Comparison of ENCODE assay signal across 1 cellular context in the genomic region with DNA sequence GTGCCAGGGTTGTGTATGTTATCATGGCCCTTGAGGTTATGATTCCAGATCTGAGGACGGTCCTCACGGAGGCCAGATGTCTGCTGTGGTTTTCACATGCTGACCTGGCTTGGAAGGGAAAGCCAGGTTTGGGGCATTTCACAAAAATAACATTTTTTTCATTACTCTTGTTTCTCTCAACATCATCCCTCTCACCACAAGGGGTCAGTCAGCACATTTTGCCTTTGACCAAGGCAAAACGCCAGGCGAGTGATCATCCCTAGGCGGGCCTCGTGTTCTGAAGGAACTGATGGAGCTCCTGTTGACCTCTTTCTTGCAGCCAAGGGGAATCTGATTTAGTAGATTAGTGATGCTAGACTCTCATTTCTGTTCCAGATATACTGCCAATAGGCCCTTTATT.
TF ChIP-seq lines count a peak whose summit lies in the region.

No MANE protein-coding gene starts in this region.

TF ChIP-seq in GM23338, 12 proteins besides CTCF, POLR2A, EP300 and RAD21 (continued from another document):
- TF ChIP-seq, protein P1, sequence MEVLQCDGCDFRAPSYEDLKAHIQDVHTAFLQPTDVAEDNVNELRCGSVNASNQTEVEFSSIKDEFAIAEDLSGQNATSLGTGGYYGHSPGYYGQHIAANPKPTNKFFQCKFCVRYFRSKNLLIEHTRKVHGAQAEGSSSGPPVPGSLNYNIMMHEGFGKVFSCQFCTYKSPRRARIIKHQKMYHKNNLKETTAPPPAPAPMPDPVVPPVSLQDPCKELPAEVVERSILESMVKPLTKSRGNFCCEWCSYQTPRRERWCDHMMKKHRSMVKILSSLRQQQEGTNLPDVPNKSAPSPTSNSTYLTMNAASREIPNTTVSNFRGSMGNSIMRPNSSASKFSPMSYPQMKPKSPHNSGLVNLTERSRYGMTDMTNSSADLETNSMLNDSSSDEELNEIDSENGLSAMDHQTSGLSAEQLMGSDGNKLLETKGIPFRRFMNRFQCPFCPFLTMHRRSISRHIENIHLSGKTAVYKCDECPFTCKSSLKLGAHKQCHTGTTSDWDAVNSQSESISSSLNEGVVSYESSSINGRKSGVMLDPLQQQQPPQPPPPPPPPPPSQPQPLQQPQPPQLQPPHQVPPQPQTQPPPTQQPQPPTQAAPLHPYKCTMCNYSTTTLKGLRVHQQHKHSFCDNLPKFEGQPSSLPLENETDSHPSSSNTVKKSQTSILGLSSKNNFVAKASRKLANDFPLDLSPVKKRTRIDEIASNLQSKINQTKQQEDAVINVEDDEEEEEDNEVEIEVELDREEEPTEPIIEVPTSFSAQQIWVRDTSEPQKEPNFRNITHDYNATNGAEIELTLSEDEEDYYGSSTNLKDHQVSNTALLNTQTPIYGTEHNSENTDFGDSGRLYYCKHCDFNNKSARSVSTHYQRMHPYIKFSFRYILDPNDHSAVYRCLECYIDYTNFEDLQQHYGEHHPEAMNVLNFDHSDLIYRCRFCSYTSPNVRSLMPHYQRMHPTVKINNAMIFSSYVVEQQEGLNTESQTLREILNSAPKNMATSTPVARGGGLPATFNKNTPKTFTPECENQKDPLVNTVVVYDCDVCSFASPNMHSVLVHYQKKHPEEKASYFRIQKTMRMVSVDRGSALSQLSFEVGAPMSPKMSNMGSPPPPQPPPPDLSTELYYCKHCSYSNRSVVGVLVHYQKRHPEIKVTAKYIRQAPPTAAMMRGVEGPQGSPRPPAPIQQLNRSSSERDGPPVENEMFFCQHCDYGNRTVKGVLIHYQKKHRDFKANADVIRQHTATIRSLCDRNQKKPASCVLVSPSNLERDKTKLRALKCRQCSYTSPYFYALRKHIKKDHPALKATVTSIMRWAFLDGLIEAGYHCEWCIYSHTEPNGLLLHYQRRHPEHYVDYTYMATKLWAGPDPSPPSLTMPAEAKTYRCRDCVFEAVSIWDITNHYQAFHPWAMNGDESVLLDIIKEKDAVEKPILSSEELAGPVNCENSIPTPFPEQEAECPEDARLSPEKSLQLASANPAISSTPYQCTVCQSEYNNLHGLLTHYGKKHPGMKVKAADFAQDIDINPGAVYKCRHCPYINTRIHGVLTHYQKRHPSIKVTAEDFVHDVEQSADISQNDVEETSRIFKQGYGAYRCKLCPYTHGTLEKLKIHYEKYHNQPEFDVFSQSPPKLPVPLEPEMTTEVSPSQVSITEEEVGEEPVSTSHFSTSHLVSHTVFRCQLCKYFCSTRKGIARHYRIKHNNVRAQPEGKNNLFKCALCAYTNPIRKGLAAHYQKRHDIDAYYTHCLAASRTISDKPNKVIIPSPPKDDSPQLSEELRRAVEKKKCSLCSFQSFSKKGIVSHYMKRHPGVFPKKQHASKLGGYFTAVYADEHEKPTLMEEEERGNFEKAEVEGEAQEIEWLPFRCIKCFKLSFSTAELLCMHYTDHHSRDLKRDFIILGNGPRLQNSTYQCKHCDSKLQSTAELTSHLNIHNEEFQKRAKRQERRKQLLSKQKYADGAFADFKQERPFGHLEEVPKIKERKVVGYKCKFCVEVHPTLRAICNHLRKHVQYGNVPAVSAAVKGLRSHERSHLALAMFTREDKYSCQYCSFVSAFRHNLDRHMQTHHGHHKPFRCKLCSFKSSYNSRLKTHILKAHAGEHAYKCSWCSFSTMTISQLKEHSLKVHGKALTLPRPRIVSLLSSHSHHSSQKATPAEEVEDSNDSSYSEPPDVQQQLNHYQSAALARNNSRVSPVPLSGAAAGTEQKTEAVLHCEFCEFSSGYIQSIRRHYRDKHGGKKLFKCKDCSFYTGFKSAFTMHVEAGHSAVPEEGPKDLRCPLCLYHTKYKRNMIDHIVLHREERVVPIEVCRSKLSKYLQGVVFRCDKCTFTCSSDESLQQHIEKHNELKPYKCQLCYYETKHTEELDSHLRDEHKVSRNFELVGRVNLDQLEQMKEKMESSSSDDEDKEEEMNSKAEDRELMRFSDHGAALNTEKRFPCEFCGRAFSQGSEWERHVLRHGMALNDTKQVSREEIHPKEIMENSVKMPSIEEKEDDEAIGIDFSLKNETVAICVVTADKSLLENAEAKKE (CRISPR knock-in tag; IDR thresholded peaks at IDR 0.05) = no peak
- TF ChIP-seq NANOG (IDR thresholded peaks at IDR 0.05; ENCODE audit: borderline replicate concordance) (no peak), EZH2phosphoT487 (IDR thresholded peaks at IDR 0.05; ENCODE audit: unreplicated experiment) (no peak), CREB1 (CRISPR knock-in tag; IDR thresholded peaks at IDR 0.05; ENCODE audit: low read depth) (no peak), POLR2AphosphoS5 (IDR thresholded peaks at IDR 0.05; ENCODE audit: low read depth) (no peak), ZNF114 (CRISPR knock-in tag; IDR thresholded peaks at IDR 0.05) (no peak)
